ENCODE assay signal across 23 cellular contexts in genomic region chr20:17766226-17766625, GRCh38.
DNase-seq lines count a peak whose midpoint lies in the region; ATAC-seq, FAIRE-seq and TF ChIP-seq lines count a peak whose summit lies in the region.
"Had no signal": no experiment of that assay in that cellular context is flagged by ENCODE, and none has a peak within 500 bp of the region (broad histone marks: within the 10 kb centered on the region; RNA-seq: fewer than 3 reads in every experiment).

No MANE protein-coding gene starts in this region.

- H3K9me3 ChIP-seq in HepG2 (ENCODE audit: low read length) (no peaks in the 10 kb centered on the region), right lobe of liver (no peaks in the 10 kb centered on the region)
- H3K9me3 ChIP-seq: Caco-2 had no signal

- no peak overlapping the region for H2AFZ ChIP-seq in HepG2 (ENCODE audit: low read length)
- H2AFZ ChIP-seq: GM23248 had no signal

- BruUV-seq in HepG2 (replicated peaks; lab: Mats Ljungman, UMichigan) = no TSS peak

- ATAC-seq in activated CD4-positive, alpha-beta T cell treated with anti-CD3 and anti-CD28 coated beads for 36 hours = peak; percentile 30
- no peak for ATAC-seq in HepG2
- no peak for ATAC-seq in right lobe of liver
- ATAC-seq in stimulated activated memory B cell treated with anti-CD40 and anti-IgM and Interleukin-4, amounts not matched to agents 10 μg/mL and 1 μg/mL and 100 μg/mL, for 72 hours = peak; percentile 24
- ATAC-seq in HG03460 (IDR thresholded peaks at IDR 0.05; ENCODE audit: unreplicated experiment) = no peak
- ATAC-seq: CD8-positive, alpha-beta T cell; GM12878 had no signal

- TF ChIP-seq CTCF in HepG2 (CRISPR knock-in tag; IDR thresholded peaks at IDR 0.05) (no peak), right lobe of liver (IDR thresholded peaks at IDR 0.05) (no peak)

- no peak overlapping the region for H3K4me2 ChIP-seq in HepG2 (ENCODE audit: low read depth, low read length)
- H3K4me2 ChIP-seq: BLaER1 had no signal

- no peak overlapping the region for H3K27ac Mint-ChIP-seq in activated CD4-positive, alpha-beta T cell treated with anti-CD3 and anti-CD28 coated beads for 36 hours
- no peak overlapping the region for H3K27ac Mint-ChIP-seq in stimulated activated memory B cell treated with anti-CD40 and anti-IgM and Interleukin-4, amounts not matched to agents 10 μg/mL and 1 μg/mL and 100 μg/mL, for 72 hours
- H3K27ac Mint-ChIP-seq: B cell; CD4-positive, CD25-positive, alpha-beta regulatory T cell; CD8-positive, alpha-beta T cell had no signal

- intact Hi-C loops in activated CD4-positive, alpha-beta T cell treated with anti-CD3 and anti-CD28 coated beads for 36 hours (cut with DNase I, micrococcal nuclease) = no loop called here
- intact Hi-C loops in HepG2 (cut with micrococcal nuclease; ENCODE audit: unreplicated experiment) = no loop called here
- intact Hi-C loops in right lobe of liver (cut with DNase I) = no loop called here

- no peak for TF ChIP-seq RAD21 in HepG2 (CRISPR knock-in tag; IDR thresholded peaks at IDR 0.05)

- in situ Hi-C loops in HepG2 (cut with HindIII; ENCODE audit: extremely low pct_ligation_motif_present, low pct_unique_long_range_greater_than_20kb) = no loop called here

- H3K4me3 ChIP-seq in HepG2 (replicated peaks in 1 of 3; ENCODE audit: insufficient read depth in 1 of 3, low read depth in 2 of 3, low read length in 3 of 3) = no peak overlapping the region
- H3K4me3 ChIP-seq in right lobe of liver = no peak overlapping the region
- H3K4me3 ChIP-seq: BLaER1, GM12878, GM23248 had no signal

- no peaks in the 10 kb centered on the region for H3K36me3 Mint-ChIP-seq in activated CD4-positive, alpha-beta T cell treated with anti-CD3 and anti-CD28 coated beads for 36 hours (ENCODE audit: low read depth)
- peaks cover 6% of the 10 kb centered on the region for H3K36me3 Mint-ChIP-seq in stimulated activated memory B cell treated with anti-CD40 and anti-IgM and Interleukin-4, amounts not matched to agents 10 μg/mL and 1 μg/mL and 100 μg/mL, for 72 hours
- H3K36me3 Mint-ChIP-seq: CD4-positive, CD25-positive, alpha-beta regulatory T cell; CD8-positive, alpha-beta T cell had no signal

- H3K27me3 Mint-ChIP-seq in activated CD4-positive, alpha-beta T cell treated with anti-CD3 and anti-CD28 coated beads for 36 hours = no peaks in the 10 kb centered on the region
- H3K27me3 Mint-ChIP-seq in stimulated activated memory B cell treated with anti-CD40 and anti-IgM and Interleukin-4, amounts not matched to agents 10 μg/mL and 1 μg/mL and 100 μg/mL, for 72 hours = peaks cover 21% of the 10 kb centered on the region

- no peaks in the 10 kb centered on the region for H3K79me2 ChIP-seq in HepG2 (ENCODE audit: insufficient read depth, low read length)

- POLR2A ChIA-PET in activated CD4-positive, alpha-beta T cell treated with anti-CD3 and anti-CD28 coated beads for 36 hours (lab: Charles Lee) = no interaction called here
- POLR2A ChIA-PET in HepG2 (lab: Yijun Ruan, JAX) = no interaction called here

- H3K4me1 Mint-ChIP-seq in activated CD4-positive, alpha-beta T cell treated with anti-CD3 and anti-CD28 coated beads for 36 hours = no peaks in the 10 kb centered on the region
- H3K4me1 Mint-ChIP-seq in stimulated activated memory B cell treated with anti-CD40 and anti-IgM and Interleukin-4, amounts not matched to agents 10 μg/mL and 1 μg/mL and 100 μg/mL, for 72 hours = peaks cover 13% of the 10 kb centered on the region
- H3K4me1 Mint-ChIP-seq: CD4-positive, CD25-positive, alpha-beta regulatory T cell had no signal

- 0 out of 5 replicates have a peak, but pooled peaks cover 0 to 2% of the 10 kb centered on the region in 2 experiments for H3K27me3 ChIP-seq in HepG2 (ENCODE audit: control insufficient read depth in 1 of 2, insufficient read depth in 2 of 2, low read length in 2 of 2)
- no peaks in the 10 kb centered on the region for H3K27me3 ChIP-seq in right lobe of liver
- H3K27me3 ChIP-seq: BLaER1 had no signal

- H3K36me3 ChIP-seq in HepG2 (replicated peaks in 1 of 2; ENCODE audit: control insufficient read depth in 1 of 2, insufficient read depth in 2 of 2, low read length in 2 of 2) = no peaks in the 10 kb centered on the region
- H3K36me3 ChIP-seq in right lobe of liver = no peaks in the 10 kb centered on the region
- H3K36me3 ChIP-seq: BLaER1 had no signal

- WGBS in HepG2 (ENCODE audit: low lambda C conversion rate) = 44% methylated on average over 3 of the region's 3 CpGs
- 62% methylated on average over 3 of the region's 3 CpGs for WGBS in right lobe of liver (ENCODE audit: insufficient coverage, low coverage, low lambda C conversion rate, missing lambda C conversion rate)

- no peak for FAIRE-seq in HepG2 (lab: Jason Lieb, UNC)
- FAIRE-seq: A204.1, G401.6, GM12878, GM19239, H1 had no signal

- no peak overlapping the region for H3K4me3 Mint-ChIP-seq in activated CD4-positive, alpha-beta T cell treated with anti-CD3 and anti-CD28 coated beads for 36 hours
- H3K4me3 Mint-ChIP-seq in stimulated activated memory B cell treated with anti-CD40 and anti-IgM and Interleukin-4, amounts not matched to agents 10 μg/mL and 1 μg/mL and 100 μg/mL, for 72 hours = no peak overlapping the region
- H3K4me3 Mint-ChIP-seq: B cell; CD4-positive, CD25-positive, alpha-beta regulatory T cell; CD8-positive, alpha-beta T cell had no signal

- TF ChIP-seq POLR2A in HepG2 (IDR thresholded peaks at IDR 0.05; ENCODE audit: insufficient read depth in 1 of 2, low read depth in 2 of 2, low read length in 2 of 2) = no peak
- no peak for TF ChIP-seq POLR2A in right lobe of liver (IDR thresholded peaks at IDR 0.05)

- no peak overlapping the region for H3K9ac ChIP-seq in HepG2 (ENCODE audit: insufficient read depth, low read depth, low read length)
- H3K9ac ChIP-seq: BLaER1, GM23248 had no signal

- TF ChIP-seq EP300 in HepG2 (IDR thresholded peaks at IDR 0.05; ENCODE audit: low read depth in 2 of 2, low read length in 2 of 2) (no peak), HepG2 (CRISPR knock-in tag; IDR thresholded peaks at IDR 0.05; ENCODE audit: borderline replicate concordance) (no peak)

- no peaks in the 10 kb centered on the region for H4K20me1 ChIP-seq in HepG2 (ENCODE audit: insufficient read depth, low read length)
- H4K20me1 ChIP-seq: BLaER1 had no signal

- CTCF ChIA-PET in activated CD4-positive, alpha-beta T cell treated with anti-CD3 and anti-CD28 coated beads for 36 hours (lab: Charles Lee) = interaction anchor here (0.5 to 0.6 kb wide), 2 partner anchors 46 to 143 kb away, joined by 3 read pairs; no protein-coding TSS in a partner anchor
- CTCF ChIA-PET in HepG2 (lab: Yijun Ruan, JAX; ENCODE audit: low intra/inter-chr PET ratio, low total read pairs) = no interaction called here

- DNase-seq in activated CD4-positive, alpha-beta T cell treated with anti-CD3 and anti-CD28 coated beads for 36 hours = no peak
- no peak for DNase-seq in activated CD4-positive, alpha-beta T cell treated with anti-CD3 and anti-CD28 coated beads for 48 hours
- DNase-seq in HepG2 (ENCODE audit: low spot score) (no peak), right lobe of liver (no peak)
- DNase-seq: Caco-2; CD4-positive, CD25-positive, alpha-beta regulatory T cell; CD8-positive, alpha-beta T cell; DMS153; DND-41; GM23248; H7; HCEC 1CT had no signal

- no peak overlapping the region for H3K27ac ChIP-seq in HepG2 (ENCODE audit: extremely low read length, insufficient read depth, low read length)
- no peak overlapping the region for H3K27ac ChIP-seq in right lobe of liver
- H3K27ac ChIP-seq: 22Rv1, BLaER1, C4-2B, GM23248 had no signal

- H3K9me3 Mint-ChIP-seq in activated CD4-positive, alpha-beta T cell treated with anti-CD3 and anti-CD28 coated beads for 36 hours (ENCODE audit: low read depth) = no peaks in the 10 kb centered on the region
- H3K9me3 Mint-ChIP-seq in stimulated activated memory B cell treated with anti-CD40 and anti-IgM and Interleukin-4, amounts not matched to agents 10 μg/mL and 1 μg/mL and 100 μg/mL, for 72 hours = no peaks in the 10 kb centered on the region
- H3K9me3 Mint-ChIP-seq: CD8-positive, alpha-beta T cell had no signal

- H3K4me1 ChIP-seq in HepG2 (ENCODE audit: insufficient read depth, low read length) (peaks cover 39% of the 10 kb centered on the region), right lobe of liver (no peaks in the 10 kb centered on the region)

TF ChIP-seq in HepG2, 621 proteins besides CTCF, POLR2A, EP300 and RAD21:
- TF ChIP-seq IRF2 (CRISPR knock-in tag; IDR thresholded peaks at IDR 0.05) (no peak), ZSCAN30 (CRISPR knock-in tag; IDR thresholded peaks at IDR 0.05) (0 out of 2 replicates have a peak, but pooled peaks have one; percentile 57)

Comparison
In these comparisons a context has a peak if more than half of its experiments do, and no peak if none do; other contexts are left out.
1. ATAC-seq: peak in activated CD4-positive, alpha-beta T cell treated with anti-CD3 and anti-CD28 coated beads for 36 hours (single experiment) and stimulated activated memory B cell treated with anti-CD40 and anti-IgM and Interleukin-4, amounts not matched to agents 10 μg/mL and 1 μg/mL and 100 μg/mL, for 72 hours (single experiment); none in HepG2 (single experiment), right lobe of liver (0 of 4) and HG03460 (single experiment).